Comparison of ENCODE assay signal across 1 cellular context in the genomic region with DNA sequence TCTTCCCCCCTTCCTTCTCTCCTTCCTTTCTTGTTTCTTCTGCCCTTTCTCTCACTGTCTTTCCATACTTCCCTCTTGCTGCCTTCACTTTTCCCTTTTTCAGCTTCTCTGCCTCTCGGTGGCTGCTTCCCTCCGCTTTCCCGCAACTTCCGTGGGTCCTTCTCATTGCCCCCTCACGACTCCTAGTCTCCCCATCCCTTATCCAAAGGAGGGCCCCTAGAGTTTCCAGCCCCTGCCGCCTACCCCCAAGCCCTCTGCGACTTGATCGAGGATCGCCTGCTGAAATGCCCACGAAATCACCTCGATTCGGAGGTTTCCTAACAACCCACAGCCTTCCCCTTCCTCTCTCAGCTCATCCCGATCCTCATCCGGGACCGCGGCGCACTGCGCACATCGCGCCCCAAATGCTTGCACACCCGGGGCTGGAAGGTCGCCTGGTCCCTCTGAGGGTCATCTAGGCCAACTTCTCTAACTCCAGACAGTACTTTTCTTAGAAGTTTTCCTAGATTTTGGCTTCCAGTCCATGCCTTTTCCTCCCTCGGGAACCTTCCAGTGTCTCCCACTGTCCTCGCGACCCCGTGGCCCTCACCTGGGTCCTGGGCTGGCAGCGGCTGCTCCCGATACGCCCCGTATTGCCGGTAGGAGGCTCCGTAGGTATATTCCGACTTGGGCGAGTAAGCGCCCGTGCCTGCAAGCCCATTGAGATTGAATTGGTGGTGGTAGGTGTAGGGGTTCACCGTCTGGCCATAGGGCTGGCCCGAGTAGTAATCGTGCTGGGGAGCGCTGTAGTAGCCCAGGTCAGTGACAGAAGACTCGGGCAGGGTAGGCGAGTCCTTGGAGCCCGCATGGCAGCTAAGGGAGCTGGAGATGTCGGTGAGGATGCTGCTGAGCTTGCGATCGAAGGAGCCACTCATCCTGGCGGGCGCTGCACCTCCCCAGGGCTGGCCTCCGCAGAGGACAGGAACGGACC.
TF ChIP-seq lines count a peak whose summit lies in the region.

No MANE protein-coding gene starts in this region.

TF ChIP-seq in IMR-90, 13 proteins besides CTCF, POLR2A, EP300 and RAD21:
- TF ChIP-seq CEBPB (IDR thresholded peaks at IDR 0.05; ENCODE audit: low read depth, low read length) (no peak), SMC3 (IDR thresholded peaks at IDR 0.05; ENCODE audit: low read depth, low read length) (no peak), MXI1 (IDR thresholded peaks at IDR 0.05; ENCODE audit: borderline replicate concordance, low read depth, low read length) (no peak), MAZ (IDR thresholded peaks at IDR 0.05; ENCODE audit: borderline replicate concordance, low read depth, low read length) (no peak), NFE2L2 (IDR thresholded peaks at IDR 0.05; ENCODE audit: low read depth, low read length) (no peak), BHLHE40 (IDR thresholded peaks at IDR 0.05; ENCODE audit: low read depth, low read length) (no peak), MAFK (IDR thresholded peaks at IDR 0.05; ENCODE audit: low read depth, low read length) (no peak), RCOR1 (IDR thresholded peaks at IDR 0.05; ENCODE audit: insufficient replicate concordance, low read length) (no peak), RFX5 (IDR thresholded peaks at IDR 0.05; ENCODE audit: low read depth, low read length) (no peak), FOS (IDR thresholded peaks at IDR 0.05; ENCODE audit: low read depth, low read length) (no peak), CHD1 (IDR thresholded peaks at IDR 0.05; ENCODE audit: low read depth, low read length) (no peak)
- TF ChIP-seq, protein P1, sequence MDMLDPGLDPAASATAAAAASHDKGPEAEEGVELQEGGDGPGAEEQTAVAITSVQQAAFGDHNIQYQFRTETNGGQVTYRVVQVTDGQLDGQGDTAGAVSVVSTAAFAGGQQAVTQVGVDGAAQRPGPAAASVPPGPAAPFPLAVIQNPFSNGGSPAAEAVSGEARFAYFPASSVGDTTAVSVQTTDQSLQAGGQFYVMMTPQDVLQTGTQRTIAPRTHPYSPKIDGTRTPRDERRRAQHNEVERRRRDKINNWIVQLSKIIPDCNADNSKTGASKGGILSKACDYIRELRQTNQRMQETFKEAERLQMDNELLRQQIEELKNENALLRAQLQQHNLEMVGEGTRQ (IDR thresholded peaks at IDR 0.05; ENCODE audit: low read depth, low read length), result no peak
- TF ChIP-seq, protein P2, sequence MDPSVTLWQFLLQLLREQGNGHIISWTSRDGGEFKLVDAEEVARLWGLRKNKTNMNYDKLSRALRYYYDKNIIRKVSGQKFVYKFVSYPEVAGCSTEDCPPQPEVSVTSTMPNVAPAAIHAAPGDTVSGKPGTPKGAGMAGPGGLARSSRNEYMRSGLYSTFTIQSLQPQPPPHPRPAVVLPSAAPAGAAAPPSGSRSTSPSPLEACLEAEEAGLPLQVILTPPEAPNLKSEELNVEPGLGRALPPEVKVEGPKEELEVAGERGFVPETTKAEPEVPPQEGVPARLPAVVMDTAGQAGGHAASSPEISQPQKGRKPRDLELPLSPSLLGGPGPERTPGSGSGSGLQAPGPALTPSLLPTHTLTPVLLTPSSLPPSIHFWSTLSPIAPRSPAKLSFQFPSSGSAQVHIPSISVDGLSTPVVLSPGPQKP (IDR thresholded peaks at IDR 0.05; ENCODE audit: borderline replicate concordance, low read depth, low read length), result no peak
